Comparison of ENCODE assay signal across 1 cellular context in the genomic region with DNA sequence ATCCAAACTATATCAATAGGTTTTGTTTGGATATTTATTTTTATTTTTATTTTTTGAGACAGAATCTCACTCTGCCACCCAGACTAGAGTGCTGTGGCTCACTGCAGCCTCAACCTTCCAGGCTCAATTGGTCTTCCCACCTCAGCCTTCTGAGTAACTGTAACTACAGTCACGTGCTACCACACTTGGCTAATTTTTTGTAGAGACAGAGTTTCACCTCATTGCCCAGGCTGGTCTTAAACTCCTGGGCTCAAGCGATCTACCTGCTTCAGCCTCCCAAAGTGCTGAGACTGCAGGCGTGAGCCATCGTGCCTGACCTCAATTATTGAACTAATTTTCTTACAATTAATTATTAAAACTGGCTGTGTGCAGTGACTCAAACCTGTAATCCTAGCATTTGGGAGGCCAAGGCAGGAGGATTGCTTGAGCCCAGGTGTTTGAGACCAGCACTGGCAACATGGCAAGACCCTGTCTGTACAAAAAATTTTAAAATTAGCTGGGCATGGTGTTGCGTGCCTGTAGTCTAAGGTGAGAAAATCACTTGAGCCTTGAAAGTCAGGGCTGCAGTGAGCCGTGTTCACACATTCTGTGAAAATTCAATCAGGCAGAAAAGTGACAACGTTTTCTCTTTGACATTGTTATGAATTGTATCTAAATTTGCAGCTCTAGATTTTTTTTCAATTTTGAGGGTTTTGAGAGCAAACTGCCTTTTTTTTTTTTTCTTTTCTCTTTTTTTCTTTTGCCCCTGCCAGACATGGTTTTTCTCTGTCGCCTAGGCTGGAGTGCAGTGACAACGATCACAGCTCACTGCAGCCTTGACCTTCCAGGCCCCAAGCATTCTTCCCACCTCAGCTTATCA.
TF ChIP-seq lines count a peak whose summit lies in the region.

No MANE protein-coding gene starts in this region.

TF ChIP-seq in GM12878, 131 proteins besides CTCF, POLR2A, EP300 and RAD21 (continued from another document):
- no peak for TF ChIP-seq ZBTB33 (IDR thresholded peaks at IDR 0.05)
- TF ChIP-seq, protein P1, sequence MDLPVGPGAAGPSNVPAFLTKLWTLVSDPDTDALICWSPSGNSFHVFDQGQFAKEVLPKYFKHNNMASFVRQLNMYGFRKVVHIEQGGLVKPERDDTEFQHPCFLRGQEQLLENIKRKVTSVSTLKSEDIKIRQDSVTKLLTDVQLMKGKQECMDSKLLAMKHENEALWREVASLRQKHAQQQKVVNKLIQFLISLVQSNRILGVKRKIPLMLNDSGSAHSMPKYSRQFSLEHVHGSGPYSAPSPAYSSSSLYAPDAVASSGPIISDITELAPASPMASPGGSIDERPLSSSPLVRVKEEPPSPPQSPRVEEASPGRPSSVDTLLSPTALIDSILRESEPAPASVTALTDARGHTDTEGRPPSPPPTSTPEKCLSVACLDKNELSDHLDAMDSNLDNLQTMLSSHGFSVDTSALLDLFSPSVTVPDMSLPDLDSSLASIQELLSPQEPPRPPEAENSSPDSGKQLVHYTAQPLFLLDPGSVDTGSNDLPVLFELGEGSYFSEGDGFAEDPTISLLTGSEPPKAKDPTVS (IDR thresholded peaks at IDR 0.05; ENCODE audit: low read depth, low read length), result no peak
- TF ChIP-seq MYC (IDR thresholded peaks at IDR 0.05; ENCODE audit: insufficient read depth, insufficient read length, insufficient replicate concordance, low read length, severe bottlenecking), result no peak
- no peak for TF ChIP-seq CBX5 (IDR thresholded peaks at IDR 0.05; ENCODE audit: low read depth)
- no peak for TF ChIP-seq NR2C1 (IDR thresholded peaks at IDR 0.05)
- TF ChIP-seq GATAD2B (conservative IDR thresholded peaks at IDR 0.05; ENCODE audit: low read depth), result no peak; the same call in 1 of the 2 replicates
- peak; percentile 33; the same call in 1 of the 2 replicates for TF ChIP-seq BACH1 (IDR thresholded peaks at IDR 0.05; ENCODE audit: borderline replicate concordance)
- no peak for TF ChIP-seq ETV6 (conservative IDR thresholded peaks at IDR 0.05 in 1 of 2, IDR thresholded peaks at IDR 0.05 in 1 of 2; ENCODE audit: borderline replicate concordance in 1 of 2, low read depth in 1 of 2)
- TF ChIP-seq SUPT20H (IDR thresholded peaks at IDR 0.05; ENCODE audit: borderline replicate concordance, control insufficient read depth, low read depth, low read length), result no peak
- TF ChIP-seq ZNF24 (IDR thresholded peaks at IDR 0.05), result no peak; the same call in 1 of the 2 replicates
- TF ChIP-seq, protein P2, sequence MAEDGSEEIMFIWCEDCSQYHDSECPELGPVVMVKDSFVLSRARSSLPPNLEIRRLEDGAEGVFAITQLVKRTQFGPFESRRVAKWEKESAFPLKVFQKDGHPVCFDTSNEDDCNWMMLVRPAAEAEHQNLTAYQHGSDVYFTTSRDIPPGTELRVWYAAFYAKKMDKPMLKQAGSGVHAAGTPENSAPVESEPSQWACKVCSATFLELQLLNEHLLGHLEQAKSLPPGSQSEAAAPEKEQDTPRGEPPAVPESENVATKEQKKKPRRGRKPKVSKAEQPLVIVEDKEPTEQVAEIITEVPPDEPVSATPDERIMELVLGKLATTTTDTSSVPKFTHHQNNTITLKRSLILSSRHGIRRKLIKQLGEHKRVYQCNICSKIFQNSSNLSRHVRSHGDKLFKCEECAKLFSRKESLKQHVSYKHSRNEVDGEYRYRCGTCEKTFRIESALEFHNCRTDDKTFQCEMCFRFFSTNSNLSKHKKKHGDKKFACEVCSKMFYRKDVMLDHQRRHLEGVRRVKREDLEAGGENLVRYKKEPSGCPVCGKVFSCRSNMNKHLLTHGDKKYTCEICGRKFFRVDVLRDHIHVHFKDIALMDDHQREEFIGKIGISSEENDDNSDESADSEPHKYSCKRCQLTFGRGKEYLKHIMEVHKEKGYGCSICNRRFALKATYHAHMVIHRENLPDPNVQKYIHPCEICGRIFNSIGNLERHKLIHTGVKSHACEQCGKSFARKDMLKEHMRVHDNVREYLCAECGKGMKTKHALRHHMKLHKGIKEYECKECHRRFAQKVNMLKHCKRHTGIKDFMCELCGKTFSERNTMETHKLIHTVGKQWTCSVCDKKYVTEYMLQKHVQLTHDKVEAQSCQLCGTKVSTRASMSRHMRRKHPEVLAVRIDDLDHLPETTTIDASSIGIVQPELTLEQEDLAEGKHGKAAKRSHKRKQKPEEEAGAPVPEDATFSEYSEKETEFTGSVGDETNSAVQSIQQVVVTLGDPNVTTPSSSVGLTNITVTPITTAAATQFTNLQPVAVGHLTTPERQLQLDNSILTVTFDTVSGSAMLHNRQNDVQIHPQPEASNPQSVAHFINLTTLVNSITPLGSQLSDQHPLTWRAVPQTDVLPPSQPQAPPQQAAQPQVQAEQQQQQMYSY (CRISPR knock-in tag; IDR thresholded peaks at IDR 0.05), result no peak
- TF ChIP-seq MEF2A (IDR thresholded peaks at IDR 0.05; ENCODE audit: insufficient read depth, low read depth, low read length), result no peak
- no peak for TF ChIP-seq WRNIP1 (IDR thresholded peaks at IDR 0.05; ENCODE audit: borderline replicate concordance, low read depth, low read length)
